ENCODE assay signal across 3 cellular contexts in genomic region chr12:63945777-63946176, GRCh38.
TF ChIP-seq lines count a peak whose summit lies in the region.

No MANE protein-coding gene starts in this region.

TF ChIP-seq in A549, 52 proteins besides CTCF, POLR2A, EP300 and RAD21 (continues in another document):
- TF ChIP-seq HMGXB4 (CRISPR knock-in tag; IDR thresholded peaks at IDR 0.05; ENCODE audit: borderline replicate concordance) (no peak), RFX5 (IDR thresholded peaks at IDR 0.05) (no peak), RCOR1 (IDR thresholded peaks at IDR 0.05; ENCODE audit: low read depth, low read length) (no peak), ZFP36 (IDR thresholded peaks at IDR 0.05; ENCODE audit: borderline replicate concordance, partially characterized antibody) (no peak), BCL3 (IDR thresholded peaks at IDR 0.05) (no peak), BHLHE40 (IDR thresholded peaks at IDR 0.05; ENCODE audit: low read depth, low read length) (no peak), GATA3 (IDR thresholded peaks at IDR 0.05; ENCODE audit: borderline replicate concordance) (no peak), EHF (CRISPR knock-in tag; IDR thresholded peaks at IDR 0.05) (no peak), REST (IDR thresholded peaks at IDR 0.05) (no peak), MAFK (IDR thresholded peaks at IDR 0.05; ENCODE audit: partially characterized antibody) (no peak), SMC3 (IDR thresholded peaks at IDR 0.05) (no peak)

TF ChIP-seq in IMR-90, 13 proteins besides CTCF, POLR2A, EP300 and RAD21:
- no peak for TF ChIP-seq BHLHE40 (IDR thresholded peaks at IDR 0.05; ENCODE audit: low read depth, low read length)
- no peak for TF ChIP-seq NFE2L2 (IDR thresholded peaks at IDR 0.05; ENCODE audit: low read depth, low read length)
- TF ChIP-seq RCOR1 (IDR thresholded peaks at IDR 0.05; ENCODE audit: insufficient replicate concordance, low read length) = no peak
- no peak for TF ChIP-seq CHD1 (IDR thresholded peaks at IDR 0.05; ENCODE audit: low read depth, low read length)
- no peak for TF ChIP-seq MXI1 (IDR thresholded peaks at IDR 0.05; ENCODE audit: borderline replicate concordance, low read depth, low read length)
- TF ChIP-seq ELK1 (IDR thresholded peaks at IDR 0.05; ENCODE audit: borderline replicate concordance, low read depth, low read length) = no peak
- no peak for TF ChIP-seq USF2 (IDR thresholded peaks at IDR 0.05; ENCODE audit: low read depth, low read length)
- TF ChIP-seq CEBPB (IDR thresholded peaks at IDR 0.05; ENCODE audit: low read depth, low read length) = no peak
- no peak for TF ChIP-seq RFX5 (IDR thresholded peaks at IDR 0.05; ENCODE audit: low read depth, low read length)
- TF ChIP-seq SMC3 (IDR thresholded peaks at IDR 0.05; ENCODE audit: low read depth, low read length) = no peak
- TF ChIP-seq MAZ (IDR thresholded peaks at IDR 0.05; ENCODE audit: borderline replicate concordance, low read depth, low read length) = no peak
- no peak for TF ChIP-seq FOS (IDR thresholded peaks at IDR 0.05; ENCODE audit: low read depth, low read length)
- no peak for TF ChIP-seq MAFK (IDR thresholded peaks at IDR 0.05; ENCODE audit: low read depth, low read length)

TF ChIP-seq in HepG2, 621 proteins besides CTCF, POLR2A, EP300 and RAD21:
- TF ChIP-seq POGZ (CRISPR knock-in tag; IDR thresholded peaks at IDR 0.05) = no peak
- TF ChIP-seq ZNF644 (CRISPR knock-in tag; IDR thresholded peaks at IDR 0.05; ENCODE audit: low read depth) = no peak
- no peak for TF ChIP-seq ZNF552 (CRISPR knock-in tag; IDR thresholded peaks at IDR 0.05; ENCODE audit: borderline replicate concordance)
- TF ChIP-seq MTERF4 (CRISPR knock-in tag; IDR thresholded peaks at IDR 0.05) = no peak
- TF ChIP-seq ZKSCAN8 (CRISPR knock-in tag; IDR thresholded peaks at IDR 0.05; ENCODE audit: borderline replicate concordance) = no peak
- no peak for TF ChIP-seq RFX1 (IDR thresholded peaks at IDR 0.05)
- no peak for TF ChIP-seq ZBTB1 (CRISPR knock-in tag; IDR thresholded peaks at IDR 0.05; ENCODE audit: borderline replicate concordance)
- TF ChIP-seq ZNF564 (CRISPR knock-in tag; IDR thresholded peaks at IDR 0.05) = no peak
- no peak for TF ChIP-seq ELF1 (CRISPR knock-in tag; IDR thresholded peaks at IDR 0.05)
- no peak for TF ChIP-seq ZKSCAN1 (IDR thresholded peaks at IDR 0.05; ENCODE audit: low read length)
- TF ChIP-seq ZSCAN31 (CRISPR knock-in tag; IDR thresholded peaks at IDR 0.05; ENCODE audit: low read depth) = no peak
- TF ChIP-seq ZNF691 (CRISPR knock-in tag; IDR thresholded peaks at IDR 0.05; ENCODE audit: borderline replicate concordance, low read depth) = no peak
- no peak for TF ChIP-seq ZBTB33 (CRISPR knock-in tag; IDR thresholded peaks at IDR 0.05)
- no peak for TF ChIP-seq ZFP1 (CRISPR knock-in tag; IDR thresholded peaks at IDR 0.05)
- TF ChIP-seq MEF2D (CRISPR knock-in tag; IDR thresholded peaks at IDR 0.05) = no peak
- no peak for TF ChIP-seq AHR (CRISPR knock-in tag; IDR thresholded peaks at IDR 0.05)
- TF ChIP-seq TOPORS (CRISPR knock-in tag; IDR thresholded peaks at IDR 0.05) = no peak
- TF ChIP-seq KLF12 (CRISPR knock-in tag; IDR thresholded peaks at IDR 0.05; ENCODE audit: borderline replicate concordance) = no peak
TF ChIP-seq in HepG2: peak in this region for 0.
